Comparison of ENCODE assay signal across 11 cellular contexts in genomic region chr1:234579967-234580366, GRCh38. TPM values are rescaled to one million over a fixed set of nuclear protein-coding genes. Genes with fewer than 3 reads are reported as not detected.
DNase-seq lines count a peak whose midpoint lies in the region; ATAC-seq and TF ChIP-seq lines count a peak whose summit lies in the region.
"Had no signal": no experiment of that assay in that cellular context is flagged by ENCODE, and none has a peak within 500 bp of the region (broad histone marks: within the 10 kb centered on the region; RNA-seq: fewer than 3 reads in every experiment).

No MANE protein-coding gene starts in this region.

- no peak for DNase-seq in stimulated activated naive CD8-positive, alpha-beta T cell treated with anti-CD3 and anti-CD28 coated beads, Interleukin-15, amount 100 ng/mL, for 72 hours
- DNase-seq in stimulated activated naive CD8-positive, alpha-beta T cell treated with anti-CD3 and anti-CD28 coated beads, Interleukin-15, Interleukin-2, amounts not matched to agents 100 U/mL and 50 U/mL, for 24 hours = no peak
- peak; percentile 36 for DNase-seq in epithelial cell of esophagus (ENCODE audit: low read depth)
- no peak for DNase-seq in upper lobe of right lung
- no peak for DNase-seq in GM03348 (ENCODE audit: low spot score)
- DNase-seq in G401 (ENCODE audit: low spot score) = no peak
- DNase-seq: right cardiac atrium had no signal

- H3K4me3 ChIP-seq in OCI-LY3 (ENCODE audit: low read length) (no peak overlapping the region), epithelial cell of esophagus (ENCODE audit: low read length) (no peak overlapping the region), upper lobe of right lung (no peak overlapping the region)

- no peak overlapping the region for H3K4me2 ChIP-seq in OCI-LY3 (ENCODE audit: low read length)

- peaks cover 7% of the 10 kb centered on the region for H3K4me1 ChIP-seq in OCI-LY3 (ENCODE audit: low read length)
- H3K4me1 ChIP-seq in upper lobe of right lung = peaks cover 2% of the 10 kb centered on the region

- ATAC-seq in stimulated activated naive CD8-positive, alpha-beta T cell treated with anti-CD3 and anti-CD28 coated beads, Interleukin-15, amount 100 ng/mL, for 72 hours = peak; percentile 50
- ATAC-seq in stimulated activated naive CD8-positive, alpha-beta T cell treated with anti-CD3 and anti-CD28 coated beads, Interleukin-15, Interleukin-2, amounts not matched to agents 100 U/mL and 50 U/mL, for 24 hours = no peak
- ATAC-seq in upper lobe of right lung (peak; percentile 76), HG03457 (IDR thresholded peaks at IDR 0.05; ENCODE audit: unreplicated experiment) (no peak)
- ATAC-seq: right cardiac atrium had no signal

- H3K27ac ChIP-seq in OCI-LY3 (ENCODE audit: low read length) (no peak overlapping the region), upper lobe of right lung (no peak overlapping the region)

- H3K9me3 Mint-ChIP-seq in stimulated activated naive CD8-positive, alpha-beta T cell treated with anti-CD3 and anti-CD28 coated beads, Interleukin-15, amount 100 ng/mL, for 72 hours = no peaks in the 10 kb centered on the region
- H3K9me3 Mint-ChIP-seq: T-helper 1 cell treated with Interleukin-12 subunit alpha and Interleukin-12 subunit beta and Interleukin-4 antibody, amounts not matched to agents 30 μg/mL and 1 μg/mL, for 36 hours had no signal

- H3K79me2 ChIP-seq in OCI-LY3 (ENCODE audit: low read length) = no peaks in the 10 kb centered on the region

- H3K27ac Mint-ChIP-seq in stimulated activated naive CD8-positive, alpha-beta T cell treated with anti-CD3 and anti-CD28 coated beads, Interleukin-15, amount 100 ng/mL, for 72 hours = no peak overlapping the region
- H3K27ac Mint-ChIP-seq: activated naive CD8-positive, alpha-beta T cell; T-helper 1 cell treated with Interleukin-12 subunit alpha and Interleukin-12 subunit beta and Interleukin-4 antibody, amounts not matched to agents 30 μg/mL and 1 μg/mL, for 36 hours had no signal

- H3K9me3 ChIP-seq in OCI-LY3 (ENCODE audit: insufficient read depth, low read length) = no peaks in the 10 kb centered on the region
- no peaks in the 10 kb centered on the region for H3K9me3 ChIP-seq in upper lobe of right lung

- peaks cover 6% of the 10 kb centered on the region for H3K4me1 Mint-ChIP-seq in stimulated activated naive CD8-positive, alpha-beta T cell treated with anti-CD3 and anti-CD28 coated beads, Interleukin-15, amount 100 ng/mL, for 72 hours

- H3K27me3 ChIP-seq in OCI-LY3 (ENCODE audit: low read depth, low read length) (peaks cover 12% of the 10 kb centered on the region; the same call in 1 of the 2 replicates), upper lobe of right lung (no peaks in the 10 kb centered on the region)

- intact Hi-C loops in upper lobe of right lung (cut with DNase I) = no loop called here

- H4K20me1 ChIP-seq in OCI-LY3 (ENCODE audit: insufficient read depth, low read length) = no peaks in the 10 kb centered on the region

- TF ChIP-seq CTCF in OCI-LY3 (IDR thresholded peaks at IDR 0.05; ENCODE audit: low read depth, low read length) (peak; percentile 39), epithelial cell of esophagus (IDR thresholded peaks at IDR 0.05; ENCODE audit: insufficient read depth, low read depth, low read length, missing control alignments) (peak; percentile 36), upper lobe of right lung (IDR thresholded peaks at IDR 0.05) (peak; percentile 37)

- in situ Hi-C loops in G401 (cut with HindIII; ENCODE audit: low sequenced_read_pairs) = no loop called here

- no peaks in the 10 kb centered on the region for H3K36me3 ChIP-seq in OCI-LY3 (replicated peaks; ENCODE audit: low read depth, low read length)
- no peaks in the 10 kb centered on the region for H3K36me3 ChIP-seq in upper lobe of right lung

- H3K9ac ChIP-seq in OCI-LY3 (ENCODE audit: low read length) = no peak overlapping the region

- no peak overlapping the region for H2AFZ ChIP-seq in OCI-LY3 (ENCODE audit: low read depth, low read length)

- H3K27me3 Mint-ChIP-seq in stimulated activated naive CD8-positive, alpha-beta T cell treated with anti-CD3 and anti-CD28 coated beads, Interleukin-15, amount 100 ng/mL, for 72 hours = peaks cover 8% of the 10 kb centered on the region
- H3K27me3 Mint-ChIP-seq: activated naive CD8-positive, alpha-beta T cell had no signal

- H3K4me3 Mint-ChIP-seq in stimulated activated naive CD8-positive, alpha-beta T cell treated with anti-CD3 and anti-CD28 coated beads, Interleukin-15, amount 100 ng/mL, for 72 hours = no peak overlapping the region
- H3K4me3 Mint-ChIP-seq: activated naive CD8-positive, alpha-beta T cell; T-helper 1 cell treated with Interleukin-12 subunit alpha and Interleukin-12 subunit beta and Interleukin-4 antibody, amounts not matched to agents 30 μg/mL and 1 μg/mL, for 36 hours had no signal

RNA-seq across cellular contexts. Expression of gene IRF2BP2, which starts 30.0 kb away (rescaled TPM):
- 161 TPM for total RNA-seq in upper lobe of right lung
- total RNA-seq in G401 (2014; rRNA removed; shearing (Covaris generic)) = 41.1 and 44.7 TPM in 2 replicates

Comparison
In these comparisons a context has a peak if more than half of its experiments do, and no peak if none do; other contexts are left out.
1. ATAC-seq: peak in stimulated activated naive CD8-positive, alpha-beta T cell treated with anti-CD3 and anti-CD28 coated beads, Interleukin-15, amount 100 ng/mL, for 72 hours (single experiment) and upper lobe of right lung (single experiment); none in stimulated activated naive CD8-positive, alpha-beta T cell treated with anti-CD3 and anti-CD28 coated beads, Interleukin-15, Interleukin-2, amounts not matched to agents 100 U/mL and 50 U/mL, for 24 hours (single experiment) and HG03457 (single experiment).
2. Peak in every context shown above with its lines, with median percentiles within 50 percentile points of each other: CTCF ChIP-seq.